ENCODE assay signal across 8 cellular contexts in genomic region chr3:39177708-39178332, GRCh38. TPM values are rescaled to one million over a fixed set of nuclear protein-coding genes. Genes with fewer than 3 reads are reported as not detected.
DNase-seq lines count a peak whose midpoint lies in the region.

No MANE protein-coding gene starts in this region.

- H4K8ac ChIP-seq in neuronal stem cell (ENCODE audit: low read depth, low read length) = no peak overlapping the region

- WGBS in neuronal stem cell (ENCODE audit: extremely low coverage in 2 of 2, insufficient read length in 2 of 2, insufficient replicate concordance in 1 of 2), 2 donors = no CpG with 5 or more reads among the region's 32 CpGs

- H3K4me3 ChIP-seq in neuronal stem cell (ENCODE audit: low read length in 2 of 2) (peak overlapping the region; percentile 53 to 79), stomach smooth muscle (ENCODE audit: low read length in 2 of 2) (peak overlapping the region; percentile 57 to 73)

- H2AK5ac ChIP-seq in neuronal stem cell (ENCODE audit: low read depth, low read length) = no peak overlapping the region

- peak overlapping the region; percentile 93 for H3K18ac ChIP-seq in neuronal stem cell (ENCODE audit: low read length)

- H2BK12ac ChIP-seq in neuronal stem cell (ENCODE audit: low read length) = no peak overlapping the region

- H3K4me2 ChIP-seq in neuronal stem cell (ENCODE audit: insufficient read depth, low read length, poor library complexity, severe bottlenecking) = peak overlapping the region; percentile 48

- H2BK5ac ChIP-seq in neuronal stem cell (ENCODE audit: low read length) = no peak overlapping the region

- no peak overlapping the region for H3K4ac ChIP-seq in neuronal stem cell (ENCODE audit: low read length)

- H3K23ac ChIP-seq in neuronal stem cell (ENCODE audit: low read depth, low read length, poor library complexity) = peak overlapping the region; percentile 38

- no peak overlapping the region for H4K91ac ChIP-seq in neuronal stem cell (ENCODE audit: low read depth, low read length, poor library complexity)

- H3K9ac ChIP-seq in neuronal stem cell (ENCODE audit: low read depth, low read length, poor library complexity) (peak overlapping the region; percentile 73), stomach smooth muscle (ENCODE audit: low read length in 2 of 2) (peak overlapping the region; percentile 74 to 87)

- no peaks in the 10 kb centered on the region for H3K79me1 ChIP-seq in neuronal stem cell (ENCODE audit: low read depth, low read length)

- H2AFZ ChIP-seq in neuronal stem cell (ENCODE audit: low read length) = peak overlapping the region; percentile 89

- H3K4me1 ChIP-seq in neuronal stem cell (ENCODE audit: control insufficient read depth in 2 of 2, insufficient read depth in 1 of 2, low read depth in 1 of 2, low read length in 2 of 2) (peaks cover 12 to 16% of the 10 kb centered on the region in 2 donors), stomach smooth muscle (ENCODE audit: control insufficient read depth, insufficient read depth, low read length) (peaks cover 25% of the 10 kb centered on the region)

- peaks cover 0 to 12% (median 0%) of the 10 kb centered on the region in 3 experiments for H3K27me3 ChIP-seq in neuronal stem cell (ENCODE audit: control insufficient read depth in 3 of 3, insufficient read depth in 3 of 3, low read depth in 1 of 3, low read length in 3 of 3)
- no peaks in the 10 kb centered on the region for H3K27me3 ChIP-seq in stomach smooth muscle (ENCODE audit: control insufficient read depth in 1 of 2, insufficient read depth in 2 of 2, low read length in 2 of 2)

- DNase-seq in NCI-H345 (lab: John Stamatoyannopoulos, UW) (peak; percentile 45), NCI-H345 treated with DMSO at 0.1 percent for 48 hours (lab: John Stamatoyannopoulos, UW; ENCODE audit: unreplicated experiment) (no peak), HuH-7.5 (ENCODE audit: low spot score) (peak; percentile 93), SK-N-DZ (ENCODE audit: low spot score) (peak; percentile 57), germinal center (ENCODE audit: low spot score) (peak; percentile 84), neuronal stem cell (ENCODE audit: low spot score) (no peak)
- DNase-seq in activated naive CD4-positive, alpha-beta T cell treated with anti-CD3 and anti-CD28 coated beads, Interleukin-2, amount 50 U/mL, for 16 hours = peak; percentile 44

- H3K14ac ChIP-seq in neuronal stem cell (ENCODE audit: low read length) = no peak overlapping the region

- peak overlapping the region; percentile 76 for H3K27ac ChIP-seq in neuronal stem cell (replicated peaks; ENCODE audit: low read length)
- H3K27ac ChIP-seq in stomach smooth muscle (ENCODE audit: low read length) = peak overlapping the region; percentile 95

- H3K36me3 ChIP-seq in neuronal stem cell (replicated peaks in 1 of 2; ENCODE audit: control insufficient read depth in 2 of 2, insufficient read depth in 2 of 2, low read length in 2 of 2) (no peaks in the 10 kb centered on the region), stomach smooth muscle (ENCODE audit: control insufficient read depth in 2 of 2, insufficient read depth in 2 of 2, low read length in 2 of 2) (no peaks in the 10 kb centered on the region)

- no peak overlapping the region for H2BK15ac ChIP-seq in neuronal stem cell (ENCODE audit: low read length)

- H3K9me3 ChIP-seq in neuronal stem cell (replicated peaks in 1 of 2; ENCODE audit: control insufficient read depth in 2 of 2, insufficient read depth in 1 of 2, low read depth in 1 of 2, low read length in 2 of 2) (no peaks in the 10 kb centered on the region), stomach smooth muscle (ENCODE audit: control insufficient read depth in 2 of 2, low read length in 2 of 2) (no peaks in the 10 kb centered on the region)

- no peak overlapping the region for H2BK120ac ChIP-seq in neuronal stem cell (ENCODE audit: low read depth, low read length)

RNA-seq across cellular contexts. Expression of gene XIRP1, which starts 14.6 kb away (rescaled TPM):
- not detected in 2 replicates for polyA plus RNA-seq in SK-N-DZ (2014; cell fraction: cytosol; rRNA removed)
- polyA plus RNA-seq in SK-N-DZ (2014; cell fraction: nucleus; rRNA removed) = not detected in 2 replicates
- not detected for polyA plus RNA-seq in neuronal stem cell (2013, experiment 1 of 2)
- 0.01 TPM for polyA plus RNA-seq in neuronal stem cell (2013, experiment 2 of 2)

RNA-seq across cellular contexts. Expression of gene CSRNP1, which starts 24.4 kb away (rescaled TPM):
- polyA plus RNA-seq in SK-N-DZ (2014; cell fraction: cytosol; rRNA removed) = 1.2 and 1.5 TPM in 2 replicates
- 0.33 and 2.7 TPM in 2 replicates for polyA plus RNA-seq in SK-N-DZ (2014; cell fraction: nucleus; rRNA removed)
- polyA plus RNA-seq in neuronal stem cell (2013, experiment 1 of 2) = 4.6 TPM
- 4.5 TPM for polyA plus RNA-seq in neuronal stem cell (2013, experiment 2 of 2)

Comparison
In these comparisons a context has a peak if more than half of its experiments do, and no peak if none do; other contexts are left out.
1. DNase-seq: peak in NCI-H345 (single experiment), HuH-7.5 (single experiment), SK-N-DZ (single experiment), activated naive CD4-positive, alpha-beta T cell treated with anti-CD3 and anti-CD28 coated beads, Interleukin-2, amount 50 U/mL, for 16 hours (single experiment) and germinal center (single experiment); none in NCI-H345 treated with DMSO at 0.1 percent for 48 hours (single experiment) and neuronal stem cell (single experiment).